ENCODE assay signal across 8 cellular contexts in the genomic region with DNA sequence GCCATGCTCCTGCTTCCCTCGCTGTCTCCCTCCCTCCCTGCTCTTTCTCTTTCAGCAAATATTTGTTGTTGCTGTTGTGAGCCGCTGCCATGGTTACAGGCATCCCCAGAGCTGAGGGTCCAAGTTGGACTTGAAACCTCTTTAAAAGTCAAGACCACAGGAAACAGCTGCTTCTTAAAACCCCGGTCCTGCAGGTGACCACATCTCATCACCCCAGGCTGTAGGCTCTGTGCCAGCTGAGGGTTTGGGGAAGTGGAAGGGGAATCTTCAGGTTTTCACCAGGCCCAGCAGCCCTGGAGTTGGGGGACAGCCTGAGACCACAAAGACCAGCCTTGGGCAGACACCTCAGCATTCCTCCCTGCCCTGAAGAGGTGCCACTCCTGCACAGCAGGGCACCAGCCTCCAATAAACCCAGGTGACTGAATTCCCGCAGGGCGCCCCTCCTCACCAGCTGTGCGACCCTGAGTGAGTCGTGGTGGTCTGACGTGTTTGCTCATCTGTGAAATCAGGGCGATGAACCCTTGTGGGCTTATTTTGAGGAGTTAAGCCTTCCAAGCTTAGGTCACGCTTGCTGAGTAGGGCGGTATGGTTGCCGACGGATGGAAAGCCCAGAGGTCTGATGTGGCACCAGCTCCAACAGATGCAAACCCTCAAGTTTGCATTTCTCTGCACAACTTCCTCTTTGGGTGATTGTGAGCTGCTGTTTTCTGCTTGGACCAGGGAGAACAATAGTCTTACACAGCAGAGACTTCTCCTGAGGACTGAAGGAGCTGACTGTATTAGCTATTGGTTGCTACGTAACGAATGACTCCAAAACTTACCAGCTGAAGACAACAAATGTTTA. TPM values are rescaled to one million over a fixed set of nuclear protein-coding genes. Genes with fewer than 3 reads are reported as not detected.
DNase-seq lines count a peak whose midpoint lies in the region; ATAC-seq and TF ChIP-seq lines count a peak whose summit lies in the region.

No MANE protein-coding gene starts in this region.

- no peaks in the 10 kb centered on the region for H3K4me1 ChIP-seq in gastroesophageal sphincter

- DNase-seq in GF-D8 (lab: John Stamatoyannopoulos, UW) (peak; percentile 82), SKM-1 (lab: John Stamatoyannopoulos, UW; ENCODE audit: unreplicated experiment) (peak; percentile 26), NCI-H2081 (lab: John Stamatoyannopoulos, UW) (no peak), caudate nucleus (lab: John Stamatoyannopoulos, UW) (no peak), cerebellar nuclear complex (lab: John Stamatoyannopoulos, UW) (no peak)

- TF ChIP-seq EP300 in gastroesophageal sphincter (IDR thresholded peaks at IDR 0.05), result no peak

- TF ChIP-seq CTCF in gastroesophageal sphincter (IDR thresholded peaks at IDR 0.05), result no peak

- TF ChIP-seq POLR2A in gastroesophageal sphincter (IDR thresholded peaks at IDR 0.05), result no peak

- H3K9me3 ChIP-seq in gastroesophageal sphincter, result peaks cover 0 to 30% (median 0%) of the 10 kb centered on the region in 3 donors

- H3K27ac ChIP-seq in caudate nucleus (ENCODE audit: low read depth, low read length), result no peak overlapping the region
- no peak overlapping the region for H3K27ac ChIP-seq in gastroesophageal sphincter

- no peak overlapping the region for H3K4me3 ChIP-seq in gastroesophageal sphincter

- ATAC-seq in GM19455 (IDR thresholded peaks at IDR 0.05; ENCODE audit: unreplicated experiment) (peak; percentile 75), HG03196 (IDR thresholded peaks at IDR 0.05; ENCODE audit: unreplicated experiment) (peak; percentile 70), gastroesophageal sphincter (no peak)

- no peaks in the 10 kb centered on the region for H3K36me3 ChIP-seq in gastroesophageal sphincter

- peaks cover 5% of the 10 kb centered on the region for H3K27me3 ChIP-seq in gastroesophageal sphincter

- WGBS in gastroesophageal sphincter (ENCODE audit: low coverage in 1 of 2), 2 donors, result 36 to 40% methylated on average over 3 to 4 of the region's 15 CpGs

RNA-seq across cellular contexts. Expression of a gene that starts 24.8 kb away (rescaled TPM):
- 10 to 100 TPM; 10.1 to 49.8 (median 24.7) TPM for total RNA-seq in gastroesophageal sphincter

Comparison
In these comparisons a context has a peak if more than half of its experiments do, and no peak if none do; other contexts are left out.
1. DNase-seq: peak in GF-D8 (single experiment) and SKM-1 (single experiment); none in NCI-H2081 (0 of 2), caudate nucleus (0 of 61) and cerebellar nuclear complex (0 of 2).